Comparison of ENCODE assay signal across 1 cellular context in genomic region chr19:3314962-3315675, GRCh38.
TF ChIP-seq lines count a peak whose summit lies in the region.

No MANE protein-coding gene starts in this region.

TF ChIP-seq in GM23338, 12 proteins besides CTCF, POLR2A, EP300 and RAD21:
- no peak for TF ChIP-seq ZNF462 (CRISPR knock-in tag; IDR thresholded peaks at IDR 0.05)
- no peak for TF ChIP-seq EZH2phosphoT487 (IDR thresholded peaks at IDR 0.05; ENCODE audit: unreplicated experiment)
- TF ChIP-seq NANOG (IDR thresholded peaks at IDR 0.05; ENCODE audit: borderline replicate concordance): no peak
- no peak for TF ChIP-seq ZNF114 (CRISPR knock-in tag; IDR thresholded peaks at IDR 0.05)
- no peak for TF ChIP-seq CREB1 (CRISPR knock-in tag; IDR thresholded peaks at IDR 0.05; ENCODE audit: low read depth)
- no peak for TF ChIP-seq JUNB (IDR thresholded peaks at IDR 0.05; ENCODE audit: unreplicated experiment)
- TF ChIP-seq STAT1 (IDR thresholded peaks at IDR 0.05; ENCODE audit: unreplicated experiment): no peak
